8 cellular contexts compared by ENCODE assay signal in genomic region chr19:17488593-17489391, GRCh38. TPM values are rescaled to one million over a fixed set of nuclear protein-coding genes. Genes with fewer than 3 reads are reported as not detected.
A peak's percentile ranks its signal among the peaks of the same experiment; 100 is the strongest.
DNase-seq lines count a peak whose midpoint lies in the region; ATAC-seq and TF ChIP-seq lines count a peak whose summit lies in the region.

No MANE protein-coding gene starts in this region.

- no peaks in the 10 kb centered on the region for H3K36me3 Mint-ChIP-seq in activated CD4-positive, alpha-beta memory T cell treated with anti-CD3 and anti-CD28 coated beads for 36 hours
- peaks cover 4% of the 10 kb centered on the region for H3K36me3 Mint-ChIP-seq in neural progenitor cell

- H3K27ac Mint-ChIP-seq in activated CD4-positive, alpha-beta memory T cell treated with anti-CD3 and anti-CD28 coated beads for 36 hours = peak overlapping the region; percentile 28
- H3K27ac Mint-ChIP-seq in neural progenitor cell = peak overlapping the region; percentile 58

- 57 to 59% methylated on average over 25 to 31 of the region's 31 CpGs for WGBS in tibial nerve, 2 donors

- H2AFZ ChIP-seq in neural progenitor cell (replicated peaks) = no peak overlapping the region

- peak; percentile 71 for TF ChIP-seq CTCF in neural progenitor cell (IDR thresholded peaks at IDR 0.05)
- TF ChIP-seq CTCF in tibial nerve (IDR thresholded peaks at IDR 0.05) = no peak

- H3K27me3 ChIP-seq in effector memory CD4-positive, alpha-beta T cell (replicated peaks; ENCODE audit: control insufficient read depth, insufficient read depth, low read length, poor library complexity, severe bottlenecking) = no peaks in the 10 kb centered on the region
- H3K27me3 ChIP-seq in neural progenitor cell = no peaks in the 10 kb centered on the region
- H3K27me3 ChIP-seq in tibial nerve = no peaks in the 10 kb centered on the region

- no peaks in the 10 kb centered on the region for H3K9me3 ChIP-seq in effector memory CD4-positive, alpha-beta T cell (ENCODE audit: control insufficient read depth, low read length)
- H3K9me3 ChIP-seq in neural progenitor cell (ENCODE audit: low read depth) = no peaks in the 10 kb centered on the region
- no peaks in the 10 kb centered on the region for H3K9me3 ChIP-seq in tibial nerve

- TF ChIP-seq EP300 in tibial nerve (IDR thresholded peaks at IDR 0.05) = no peak

- no peaks in the 10 kb centered on the region for H3F3A ChIP-seq in neural progenitor cell (ENCODE audit: low read depth)

- peak overlapping the region; percentile 64 for H3K4me3 Mint-ChIP-seq in activated CD4-positive, alpha-beta memory T cell treated with anti-CD3 and anti-CD28 coated beads for 36 hours
- H3K4me3 Mint-ChIP-seq in neural progenitor cell = peak overlapping the region; percentile 69

- ATAC-seq in HG03039 (IDR thresholded peaks at IDR 0.05; ENCODE audit: unreplicated experiment) = no peak

- TF ChIP-seq POLR2A in tibial nerve (IDR thresholded peaks at IDR 0.05) = no peak

- H4K20me1 ChIP-seq in neural progenitor cell (ENCODE audit: low read depth) = peaks cover 11% of the 10 kb centered on the region

- CTCF ChIA-PET in activated CD4-positive, alpha-beta memory T cell treated with anti-CD3 and anti-CD28 coated beads for 36 hours (lab: Charles Lee) = no interaction called here

- peaks cover 28% of the 10 kb centered on the region for H3K4me1 Mint-ChIP-seq in activated CD4-positive, alpha-beta memory T cell treated with anti-CD3 and anti-CD28 coated beads for 36 hours (ENCODE audit: low read depth)
- H3K4me1 Mint-ChIP-seq in neural progenitor cell = peaks cover 18% of the 10 kb centered on the region

- H3K27ac ChIP-seq in effector memory CD4-positive, alpha-beta T cell (ENCODE audit: insufficient read depth, low read length, poor library complexity, severe bottlenecking) = peak overlapping the region; percentile 43
- no peak overlapping the region for H3K27ac ChIP-seq in neural progenitor cell
- peak overlapping the region in 3 of 4 donors; percentile 14 to 62 (median 62) for H3K27ac ChIP-seq in tibial nerve
- H3K27ac ChIP-seq in caudate nucleus (ENCODE audit: low read depth, low read length) = no peak overlapping the region

- H3K4me3 ChIP-seq in effector memory CD4-positive, alpha-beta T cell (ENCODE audit: insufficient read depth, low read depth, low read length, poor library complexity, severe bottlenecking) = peak overlapping the region; percentile 16
- H3K4me3 ChIP-seq in neural progenitor cell = peak overlapping the region; percentile 28
- H3K4me3 ChIP-seq in tibial nerve = peak overlapping the region in 2 of 4 donors; percentile 9 to 14

- no peaks in the 10 kb centered on the region for H3K9me3 Mint-ChIP-seq in activated CD4-positive, alpha-beta memory T cell treated with anti-CD3 and anti-CD28 coated beads for 36 hours
- H3K9me3 Mint-ChIP-seq in neural progenitor cell = no peaks in the 10 kb centered on the region

- DNase-seq in Daoy (ENCODE audit: low read depth) (peak; percentile 66), NAMALWA (ENCODE audit: low spot score) (peak; percentile 91), neural progenitor cell (ENCODE audit: low spot score) (peak; percentile 96), tibial nerve (ENCODE audit: low spot score in 2 of 2) (no peak), caudate nucleus (lab: John Stamatoyannopoulos, UW) (no peak)
- peak; percentile 90 for DNase-seq in activated CD4-positive, alpha-beta memory T cell treated with anti-CD3 and anti-CD28 coated beads for 36 hours
- peak; percentile 57 to 69 (median 60) for DNase-seq in effector memory CD4-positive, alpha-beta T cell

- peak overlapping the region; percentile 77 for H3K4me2 ChIP-seq in neural progenitor cell

- no peaks in the 10 kb centered on the region for H3K27me3 Mint-ChIP-seq in activated CD4-positive, alpha-beta memory T cell treated with anti-CD3 and anti-CD28 coated beads for 36 hours
- H3K27me3 Mint-ChIP-seq in neural progenitor cell (ENCODE audit: insufficient read depth, low read depth) = peaks cover 6% of the 10 kb centered on the region

- H3K4me1 ChIP-seq in effector memory CD4-positive, alpha-beta T cell (ENCODE audit: control insufficient read depth, insufficient read depth, low read length, poor library complexity, severe bottlenecking) = peaks cover 22% of the 10 kb centered on the region
- peaks cover 8% of the 10 kb centered on the region for H3K4me1 ChIP-seq in neural progenitor cell
- H3K4me1 ChIP-seq in tibial nerve = peaks cover 0 to 65% (median 8%) of the 10 kb centered on the region in 4 donors

- H3K9ac ChIP-seq in neural progenitor cell = no peak overlapping the region

- intact Hi-C loops in activated CD4-positive, alpha-beta memory T cell treated with anti-CD3 and anti-CD28 coated beads for 36 hours (cut with micrococcal nuclease) = no loop called here

- POLR2A ChIA-PET in activated CD4-positive, alpha-beta memory T cell treated with anti-CD3 and anti-CD28 coated beads for 36 hours (lab: Charles Lee) = no interaction called here

- no peaks in the 10 kb centered on the region for H3K36me3 ChIP-seq in effector memory CD4-positive, alpha-beta T cell (ENCODE audit: control insufficient read depth, insufficient read depth, low read length)
- no peaks in the 10 kb centered on the region for H3K36me3 ChIP-seq in neural progenitor cell
- H3K36me3 ChIP-seq in tibial nerve = peaks cover 0 to 42% (median 0%) of the 10 kb centered on the region in 3 donors

- H3K79me2 ChIP-seq in neural progenitor cell (ENCODE audit: low read depth) = no peaks in the 10 kb centered on the region

RNA-seq across cellular contexts. Expression of gene SLC27A1, which starts 18.5 kb away (rescaled TPM):
- total RNA-seq in Daoy (2014; rRNA removed; shearing (Covaris generic)) = 0.98 and 3.7 TPM in 2 replicates
- 1 to 10 TPM; 4.5 to 4.8 TPM for total RNA-seq in activated CD4-positive, alpha-beta memory T cell treated with anti-CD3 and anti-CD28 coated beads for 36 hours
- total RNA-seq in neural progenitor cell (ENCODE audit: low replicate concordance) = 13.9 and 22.4 TPM in 2 replicates
- 10 to 100 TPM; 30.6 to 69.3 (median 55.9) TPM for total RNA-seq in tibial nerve

RNA-seq across cellular contexts. Expression of gene PGLS, which starts 22.7 kb away (rescaled TPM):
- 40.8 and 95.0 TPM in 2 replicates for total RNA-seq in Daoy (2014; rRNA removed; shearing (Covaris generic))
- total RNA-seq in activated CD4-positive, alpha-beta memory T cell treated with anti-CD3 and anti-CD28 coated beads for 36 hours = 10 to 100 TPM; 70.1 to 70.5 TPM
- total RNA-seq in neural progenitor cell (ENCODE audit: low replicate concordance) (22.8 and 86.0 TPM in 2 replicates), tibial nerve (10 to 100 TPM; 82.2 to 96.7 (median 92.2) TPM)

RNA-seq across cellular contexts. Expression of gene NXNL1, which starts 28.1 kb away (rescaled TPM):
- total RNA-seq in Daoy (2014; rRNA removed; shearing (Covaris generic)) = not detected in 2 replicates
- total RNA-seq in activated CD4-positive, alpha-beta memory T cell treated with anti-CD3 and anti-CD28 coated beads for 36 hours = not detected
- total RNA-seq in neural progenitor cell (ENCODE audit: low replicate concordance) = not detected in 2 replicates
- total RNA-seq in tibial nerve = under 1 TPM in 1 of 4 donors, not detected in 3; 0.44 TPM

RNA-seq across cellular contexts. Expression of gene TMEM221, which starts 40.3 kb away (rescaled TPM):
- total RNA-seq in Daoy (2014; rRNA removed; shearing (Covaris generic)) = not detected in 2 replicates
- not detected for total RNA-seq in activated CD4-positive, alpha-beta memory T cell treated with anti-CD3 and anti-CD28 coated beads for 36 hours
- 0.17 and 2.2 TPM in 2 replicates for total RNA-seq in neural progenitor cell (ENCODE audit: low replicate concordance)
- 1 to 10 TPM in 1 of 4 donors, under 1 TPM in 2, not detected in 1; 0.21 to 2.0 (median 0.30) TPM for total RNA-seq in tibial nerve

Comparison
In these comparisons a context has a peak if more than half of its experiments do, and no peak if none do; other contexts are left out.
1. DNase-seq: peak in Daoy (single experiment), NAMALWA (single experiment), activated CD4-positive, alpha-beta memory T cell treated with anti-CD3 and anti-CD28 coated beads for 36 hours (single experiment), effector memory CD4-positive, alpha-beta T cell (3 of 3) and neural progenitor cell (single experiment); none in tibial nerve (0 of 2) and caudate nucleus (0 of 61).
2. H3K27ac ChIP-seq: peak in effector memory CD4-positive, alpha-beta T cell (single experiment) and tibial nerve (3 of 4); none in neural progenitor cell (single experiment) and caudate nucleus (single experiment).